Comparison of ENCODE assay signal across 8 cellular contexts in genomic region chrX:2691543-2692220, GRCh38. TPM values are rescaled to one million over a fixed set of nuclear protein-coding genes. Genes with fewer than 3 reads are reported as not detected.
A peak's percentile ranks its signal among the peaks of the same experiment; 100 is the strongest.
DNase-seq lines count a peak whose midpoint lies in the region; ATAC-seq, FAIRE-seq and TF ChIP-seq lines count a peak whose summit lies in the region.

No MANE protein-coding gene starts in this region.

- intact Hi-C loops in right cardiac atrium (cut with DNase I): no loop called here

- H3K4me1 ChIP-seq in right cardiac atrium (ENCODE audit: control insufficient read depth, insufficient read depth, low read length) (peaks cover 15% of the 10 kb centered on the region), small intestine (ENCODE audit: control insufficient read depth in 2 of 2, insufficient read depth in 1 of 2, low read depth in 1 of 2, low read length in 1 of 2) (peaks cover 6 to 16% of the 10 kb centered on the region in 2 donors)

- no peaks in the 10 kb centered on the region for H3K27me3 Mint-ChIP-seq in activated naive CD8-positive, alpha-beta T cell treated with anti-CD3 and anti-CD28 coated beads for 36 hours

- H3K27me3 ChIP-seq in right cardiac atrium (ENCODE audit: control insufficient read depth, insufficient read depth): no peaks in the 10 kb centered on the region
- H3K27me3 ChIP-seq in small intestine (ENCODE audit: control insufficient read depth in 2 of 2, insufficient read depth in 2 of 2, low read length in 2 of 2): no peaks in the 10 kb centered on the region

- ATAC-seq in HG03521 (IDR thresholded peaks at IDR 0.05; ENCODE audit: unreplicated experiment) (peak; percentile 5), right cardiac atrium (peak; percentile 52 to 58), GM21528 (IDR thresholded peaks at IDR 0.05; ENCODE audit: low FRiP score, unreplicated experiment) (no peak)

- under 1% methylated on average over 42 of the region's 42 CpGs for WGBS in right cardiac atrium
- WGBS in small intestine, 3 donors: 0% methylated on average over 38 to 42 of the region's 42 CpGs

- DNase-seq in GM13977 (ENCODE audit: low spot score) (peak; percentile 39), right cardiac atrium (peak; percentile 78 to 92 (median 86)), small intestine (no peak), COLO829 (ENCODE audit: low spot score) (no peak), NCI-H2029 (lab: John Stamatoyannopoulos, UW) (no peak)
- DNase-seq in activated naive CD8-positive, alpha-beta T cell treated with anti-CD3 and anti-CD28 coated beads for 36 hours: no peak

- H3K9me3 Mint-ChIP-seq in activated naive CD8-positive, alpha-beta T cell treated with anti-CD3 and anti-CD28 coated beads for 36 hours: peaks cover 2% of the 10 kb centered on the region

- no peak for TF ChIP-seq CTCF in GM13977 (IDR thresholded peaks at IDR 0.05; ENCODE audit: extremely low read depth, insufficient read depth, missing control alignments)

- peaks cover 32% of the 10 kb centered on the region for H3K36me3 Mint-ChIP-seq in activated naive CD8-positive, alpha-beta T cell treated with anti-CD3 and anti-CD28 coated beads for 36 hours

- FAIRE-seq in small intestine (lab: Jason Lieb, UNC): no peak

- peak overlapping the region; percentile 64 for H3K27ac ChIP-seq in right cardiac atrium (ENCODE audit: low read length)
- H3K27ac ChIP-seq in small intestine (ENCODE audit: low read depth in 1 of 2, low read length in 1 of 2): peak overlapping the region; percentile 69 to 93

- H3K9me3 ChIP-seq in right cardiac atrium (ENCODE audit: control insufficient read depth, low read length) (no peaks in the 10 kb centered on the region), small intestine (ENCODE audit: control insufficient read depth, low read depth) (no peaks in the 10 kb centered on the region)

- H3K36me3 ChIP-seq in small intestine (ENCODE audit: control insufficient read depth in 2 of 2, insufficient read depth in 2 of 2, low read length in 2 of 2): no peaks in the 10 kb centered on the region

- H3K4me3 Mint-ChIP-seq in activated naive CD8-positive, alpha-beta T cell treated with anti-CD3 and anti-CD28 coated beads for 36 hours: peak overlapping the region; percentile 91

- peaks cover 41% of the 10 kb centered on the region for H3K4me1 Mint-ChIP-seq in activated naive CD8-positive, alpha-beta T cell treated with anti-CD3 and anti-CD28 coated beads for 36 hours

- in situ Hi-C loops in GM13977 (cut with MboI; ENCODE audit: low pct_unique_long_range_greater_than_20kb, low sequenced_read_pairs, unreplicated experiment): no loop called here

- peak overlapping the region; percentile 93 for H3K27ac Mint-ChIP-seq in activated naive CD8-positive, alpha-beta T cell treated with anti-CD3 and anti-CD28 coated beads for 36 hours

- H3K4me3 ChIP-seq in right cardiac atrium (ENCODE audit: low read length) (peak overlapping the region; percentile 72), small intestine (ENCODE audit: low read depth in 1 of 2, low read length in 2 of 2) (peak overlapping the region; percentile 83 to 91)

RNA-seq across cellular contexts. Expression of gene CD99, which starts 0.6 kb away (rescaled TPM):
- total RNA-seq in activated naive CD8-positive, alpha-beta T cell treated with anti-CD3 and anti-CD28 coated beads for 36 hours: 100 to 1,000 TPM; 112 to 116 TPM
- 100 to 1,000 TPM; 230 to 368 (median 290) TPM for total RNA-seq in right cardiac atrium
- polyA plus RNA-seq in right cardiac atrium (387 TPM), small intestine (100 to 1,000 TPM; 101 to 307 (median 174) TPM)

Comparison
In these comparisons a context has a peak if more than half of its experiments do, and no peak if none do; other contexts are left out.
1. DNase-seq: peak in GM13977 (single experiment) and right cardiac atrium (3 of 3); none in activated naive CD8-positive, alpha-beta T cell treated with anti-CD3 and anti-CD28 coated beads for 36 hours (single experiment), small intestine (single experiment), COLO829 (single experiment) and NCI-H2029 (single experiment).